In genomic region chr11:1926156-1927031, GRCh38 we compare ENCODE assay signal across 2 cellular contexts.
TF ChIP-seq lines count a peak whose summit lies in the region.

No MANE protein-coding gene starts in this region.

TF ChIP-seq in SK-N-SH, 30 proteins besides CTCF, POLR2A, EP300 and RAD21 (continued from another document):
- TF ChIP-seq, protein P1, sequence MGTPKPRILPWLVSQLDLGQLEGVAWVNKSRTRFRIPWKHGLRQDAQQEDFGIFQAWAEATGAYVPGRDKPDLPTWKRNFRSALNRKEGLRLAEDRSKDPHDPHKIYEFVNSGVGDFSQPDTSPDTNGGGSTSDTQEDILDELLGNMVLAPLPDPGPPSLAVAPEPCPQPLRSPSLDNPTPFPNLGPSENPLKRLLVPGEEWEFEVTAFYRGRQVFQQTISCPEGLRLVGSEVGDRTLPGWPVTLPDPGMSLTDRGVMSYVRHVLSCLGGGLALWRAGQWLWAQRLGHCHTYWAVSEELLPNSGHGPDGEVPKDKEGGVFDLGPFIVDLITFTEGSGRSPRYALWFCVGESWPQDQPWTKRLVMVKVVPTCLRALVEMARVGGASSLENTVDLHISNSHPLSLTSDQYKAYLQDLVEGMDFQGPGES (IDR thresholded peaks at IDR 0.05; ENCODE audit: low read depth, low read length): no peak
- TF ChIP-seq FOSL2 (IDR thresholded peaks at IDR 0.05; ENCODE audit: borderline replicate concordance, low read depth) (no peak), CHD2 (IDR thresholded peaks at IDR 0.05; ENCODE audit: low read length, partially characterized antibody) (no peak), TEAD4 (IDR thresholded peaks at IDR 0.05; ENCODE audit: borderline replicate concordance, insufficient read depth) (no peak), FOXM1 (IDR thresholded peaks at IDR 0.05; ENCODE audit: low read depth) (no peak), ELF1 (IDR thresholded peaks at IDR 0.05) (no peak), GABPA (IDR thresholded peaks at IDR 0.05; ENCODE audit: low read depth) (no peak), RXRA (IDR thresholded peaks at IDR 0.05; ENCODE audit: borderline replicate concordance, low read depth) (no peak), NFIC (IDR thresholded peaks at IDR 0.05; ENCODE audit: borderline replicate concordance) (no peak), NRF1 (IDR thresholded peaks at IDR 0.05; ENCODE audit: low read depth, low read length) (no peak), GATA2 (CRISPR knock-in tag; IDR thresholded peaks at IDR 0.05) (no peak), ZBTB33 (IDR thresholded peaks at IDR 0.05; ENCODE audit: borderline replicate concordance, low read depth) (no peak)
- TF ChIP-seq, protein P2, sequence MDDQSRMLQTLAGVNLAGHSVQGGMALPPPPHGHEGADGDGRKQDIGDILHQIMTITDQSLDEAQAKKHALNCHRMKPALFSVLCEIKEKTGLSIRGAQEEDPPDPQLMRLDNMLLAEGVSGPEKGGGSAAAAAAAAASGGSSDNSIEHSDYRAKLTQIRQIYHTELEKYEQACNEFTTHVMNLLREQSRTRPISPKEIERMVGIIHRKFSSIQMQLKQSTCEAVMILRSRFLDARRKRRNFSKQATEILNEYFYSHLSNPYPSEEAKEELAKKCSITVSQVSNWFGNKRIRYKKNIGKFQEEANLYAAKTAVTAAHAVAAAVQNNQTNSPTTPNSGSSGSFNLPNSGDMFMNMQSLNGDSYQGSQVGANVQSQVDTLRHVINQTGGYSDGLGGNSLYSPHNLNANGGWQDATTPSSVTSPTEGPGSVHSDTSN (IDR thresholded peaks at IDR 0.05): no peak
- TF ChIP-seq, protein P3, sequence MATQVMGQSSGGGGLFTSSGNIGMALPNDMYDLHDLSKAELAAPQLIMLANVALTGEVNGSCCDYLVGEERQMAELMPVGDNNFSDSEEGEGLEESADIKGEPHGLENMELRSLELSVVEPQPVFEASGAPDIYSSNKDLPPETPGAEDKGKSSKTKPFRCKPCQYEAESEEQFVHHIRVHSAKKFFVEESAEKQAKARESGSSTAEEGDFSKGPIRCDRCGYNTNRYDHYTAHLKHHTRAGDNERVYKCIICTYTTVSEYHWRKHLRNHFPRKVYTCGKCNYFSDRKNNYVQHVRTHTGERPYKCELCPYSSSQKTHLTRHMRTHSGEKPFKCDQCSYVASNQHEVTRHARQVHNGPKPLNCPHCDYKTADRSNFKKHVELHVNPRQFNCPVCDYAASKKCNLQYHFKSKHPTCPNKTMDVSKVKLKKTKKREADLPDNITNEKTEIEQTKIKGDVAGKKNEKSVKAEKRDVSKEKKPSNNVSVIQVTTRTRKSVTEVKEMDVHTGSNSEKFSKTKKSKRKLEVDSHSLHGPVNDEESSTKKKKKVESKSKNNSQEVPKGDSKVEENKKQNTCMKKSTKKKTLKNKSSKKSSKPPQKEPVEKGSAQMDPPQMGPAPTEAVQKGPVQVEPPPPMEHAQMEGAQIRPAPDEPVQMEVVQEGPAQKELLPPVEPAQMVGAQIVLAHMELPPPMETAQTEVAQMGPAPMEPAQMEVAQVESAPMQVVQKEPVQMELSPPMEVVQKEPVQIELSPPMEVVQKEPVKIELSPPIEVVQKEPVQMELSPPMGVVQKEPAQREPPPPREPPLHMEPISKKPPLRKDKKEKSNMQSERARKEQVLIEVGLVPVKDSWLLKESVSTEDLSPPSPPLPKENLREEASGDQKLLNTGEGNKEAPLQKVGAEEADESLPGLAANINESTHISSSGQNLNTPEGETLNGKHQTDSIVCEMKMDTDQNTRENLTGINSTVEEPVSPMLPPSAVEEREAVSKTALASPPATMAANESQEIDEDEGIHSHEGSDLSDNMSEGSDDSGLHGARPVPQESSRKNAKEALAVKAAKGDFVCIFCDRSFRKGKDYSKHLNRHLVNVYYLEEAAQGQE (IDR thresholded peaks at IDR 0.05; ENCODE audit: low read depth, low read length): no peak
- TF ChIP-seq, protein P4, sequence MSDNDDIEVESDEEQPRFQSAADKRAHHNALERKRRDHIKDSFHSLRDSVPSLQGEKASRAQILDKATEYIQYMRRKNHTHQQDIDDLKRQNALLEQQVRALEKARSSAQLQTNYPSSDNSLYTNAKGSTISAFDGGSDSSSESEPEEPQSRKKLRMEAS (IDR thresholded peaks at IDR 0.05; ENCODE audit: low read depth): no peak

TF ChIP-seq in SK-N-SH treated with all-trans-retinoic acid at 6 μM for 48 hours, 23 proteins besides CTCF, POLR2A, EP300 and RAD21 (continued from another document):
- TF ChIP-seq TSHZ2 (CRISPR knock-in tag; IDR thresholded peaks at IDR 0.05) (no peak), ARNTL (CRISPR knock-in tag; IDR thresholded peaks at IDR 0.05; ENCODE audit: borderline replicate concordance, low read depth) (no peak), GLIS3 (CRISPR knock-in tag; IDR thresholded peaks at IDR 0.05) (no peak), ESRRG (CRISPR knock-in tag; IDR thresholded peaks at IDR 0.05) (no peak)
- TF ChIP-seq, protein P5, sequence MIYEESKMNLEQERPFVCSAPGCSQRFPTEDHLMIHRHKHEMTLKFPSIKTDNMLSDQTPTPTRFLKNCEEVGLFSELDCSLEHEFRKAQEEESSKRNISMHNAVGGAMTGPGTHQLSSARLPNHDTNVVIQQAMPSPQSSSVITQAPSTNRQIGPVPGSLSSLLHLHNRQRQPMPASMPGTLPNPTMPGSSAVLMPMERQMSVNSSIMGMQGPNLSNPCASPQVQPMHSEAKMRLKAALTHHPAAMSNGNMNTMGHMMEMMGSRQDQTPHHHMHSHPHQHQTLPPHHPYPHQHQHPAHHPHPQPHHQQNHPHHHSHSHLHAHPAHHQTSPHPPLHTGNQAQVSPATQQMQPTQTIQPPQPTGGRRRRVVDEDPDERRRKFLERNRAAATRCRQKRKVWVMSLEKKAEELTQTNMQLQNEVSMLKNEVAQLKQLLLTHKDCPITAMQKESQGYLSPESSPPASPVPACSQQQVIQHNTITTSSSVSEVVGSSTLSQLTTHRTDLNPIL (CRISPR knock-in tag; IDR thresholded peaks at IDR 0.05; ENCODE audit: low read depth): no peak
